Comparison of ENCODE assay signal across 8 cellular contexts in genomic region chr11:692824-693414, GRCh38. TPM values are rescaled to one million over a fixed set of nuclear protein-coding genes. Genes with fewer than 3 reads are reported as not detected.
DNase-seq lines count a peak whose midpoint lies in the region; ATAC-seq, FAIRE-seq and TF ChIP-seq lines count a peak whose summit lies in the region.

No MANE protein-coding gene starts in this region.

- H3K9me2 ChIP-seq in Loucy (replicated peaks; ENCODE audit: low read depth, low read length) = no peaks in the 10 kb centered on the region

- H3K36me3 Mint-ChIP-seq in naive B cell = no peaks in the 10 kb centered on the region

- peaks cover 8% of the 10 kb centered on the region; the same call in 1 of the 2 replicates for H3F3A ChIP-seq in Loucy (ENCODE audit: low read depth)

- no peak overlapping the region for H2AFZ ChIP-seq in Loucy (ENCODE audit: low read length)

- H3K9me3 Mint-ChIP-seq in naive B cell = no peaks in the 10 kb centered on the region

- peak overlapping the region; percentile 82 to 95 (median 90) for H3K4me3 Mint-ChIP-seq in naive B cell

- peaks cover 30 to 38% (median 37%) of the 10 kb centered on the region in 3 donors for H3K4me1 Mint-ChIP-seq in naive B cell

- peak overlapping the region; percentile 98 for H3K4me2 ChIP-seq in BLaER1
- H3K4me2 ChIP-seq in Loucy (ENCODE audit: low read depth, low read length, poor library complexity, severe bottlenecking) = peak overlapping the region; percentile 98

- ATAC-seq in naive B cell (ENCODE audit: low read depth in 2 of 2) (no peak), HG02798 (IDR thresholded peaks at IDR 0.05; ENCODE audit: poor library complexity, unreplicated experiment) (no peak)

- peak overlapping the region in 4 of 6 donors; percentile 36 to 94 (median 92) for H3K27ac Mint-ChIP-seq in naive B cell

- H3K4me1 ChIP-seq in BLaER1 (peaks cover 77% of the 10 kb centered on the region), Loucy (ENCODE audit: insufficient read depth, low read length, poor library complexity, severe bottlenecking) (peaks cover 70% of the 10 kb centered on the region)

- H3K9ac ChIP-seq in BLaER1 (peak overlapping the region; percentile 66), Loucy (ENCODE audit: low read depth, low read length, poor library complexity, severe bottlenecking) (peak overlapping the region; percentile 98)

- TF ChIP-seq CTCF in Loucy (conservative IDR thresholded peaks at IDR 0.05; ENCODE audit: low read length) = no peak
- no peak for TF ChIP-seq CTCF in astrocyte of the spinal cord (IDR thresholded peaks at IDR 0.05; ENCODE audit: low read depth, low read length)

- H3K9me3 ChIP-seq in BLaER1 (no peaks in the 10 kb centered on the region), Loucy (ENCODE audit: insufficient read depth, low read depth, low read length) (no peaks in the 10 kb centered on the region)

- H3K27me3 ChIP-seq in BLaER1 = no peaks in the 10 kb centered on the region
- H3K27me3 ChIP-seq in Loucy (ENCODE audit: insufficient read depth, low read length, poor library complexity, severe bottlenecking) = no peaks in the 10 kb centered on the region

- H3K4me3 ChIP-seq in BLaER1 = peak overlapping the region; percentile 91
- peak overlapping the region; percentile 94 for H3K4me3 ChIP-seq in Loucy (ENCODE audit: low read length, poor library complexity, severe bottlenecking)
- H3K4me3 ChIP-seq in astrocyte of the spinal cord (ENCODE audit: low read depth, low read length) = peak overlapping the region; percentile 37

- peaks cover 71% of the 10 kb centered on the region for H3K79me2 ChIP-seq in Loucy (ENCODE audit: insufficient read depth, low read length)

- no peaks in the 10 kb centered on the region for H3K27me3 Mint-ChIP-seq in naive B cell

- FAIRE-seq in RCC 7860 (lab: Jason Lieb, UNC) = no peak

- peaks cover 65% of the 10 kb centered on the region for H4K20me1 ChIP-seq in BLaER1
- peaks cover 27% of the 10 kb centered on the region for H4K20me1 ChIP-seq in Loucy (ENCODE audit: insufficient read depth, low read length, poor library complexity, severe bottlenecking)

- H3K36me3 ChIP-seq in BLaER1 (peaks cover 37% of the 10 kb centered on the region), Loucy (ENCODE audit: insufficient read depth, low read length) (peaks cover 9% of the 10 kb centered on the region; the same call in 1 of the 2 replicates)

- no peak for DNase-seq in astrocyte of the spinal cord (ENCODE audit: low read depth, low spot score)
- peak; percentile 76 for DNase-seq in naive B cell
- no peak for DNase-seq in NCI-H526 treated with DMSO at 0.1 percent for 48 hours (lab: John Stamatoyannopoulos, UW)
- DNase-seq in RCC 7860 (ENCODE audit: low spot score) = no peak
- DNase-seq in HPDE6-E6E7 (ENCODE audit: extremely low spot score) = no peak

- in situ Hi-C loops in astrocyte of the spinal cord (cut with HindIII; ENCODE audit: low sequenced_read_pairs) = no loop called here

- H3K27ac ChIP-seq in BLaER1 = peak overlapping the region; percentile 54

RNA-seq across cellular contexts. Expression of gene DEAF1, which starts 2.1 kb away (rescaled TPM):
- 10 to 100 TPM; 16.7 to 39.8 (median 24.7) TPM for polyA plus RNA-seq in naive B cell (ENCODE audit: low read depth in 6 of 6)

RNA-seq across cellular contexts. Expression of gene TMEM80, which starts 2.7 kb away (rescaled TPM):
- 10 to 100 TPM; 31.5 to 41.0 (median 36.6) TPM for polyA plus RNA-seq in naive B cell (ENCODE audit: low read depth in 6 of 6)

RNA-seq across cellular contexts. Expression of gene EPS8L2, which starts 13.1 kb away (rescaled TPM):
- polyA plus RNA-seq in naive B cell (ENCODE audit: low read depth in 6 of 6) = 1 to 10 TPM; 1.3 to 7.6 (median 3.3) TPM

RNA-seq across cellular contexts. Expression of gene TALDO1, which starts 54.3 kb away (rescaled TPM):
- polyA plus RNA-seq in naive B cell (ENCODE audit: low read depth in 6 of 6) = 100 to 1,000 TPM; 156 to 201 (median 164) TPM

RNA-seq across cellular contexts. Expression of gene DRD4, which starts 55.9 kb away (rescaled TPM):
- polyA plus RNA-seq in naive B cell (ENCODE audit: low read depth in 6 of 6) = not detected

Comparison
In these comparisons a context has a peak if more than half of its experiments do, and no peak if none do; other contexts are left out.
1. H3K4me3 ChIP-seq: peak in every context shown above with its lines; median percentile 94 in Loucy; 91 in BLaER1; 37 in astrocyte of the spinal cord.